In the genomic region with DNA sequence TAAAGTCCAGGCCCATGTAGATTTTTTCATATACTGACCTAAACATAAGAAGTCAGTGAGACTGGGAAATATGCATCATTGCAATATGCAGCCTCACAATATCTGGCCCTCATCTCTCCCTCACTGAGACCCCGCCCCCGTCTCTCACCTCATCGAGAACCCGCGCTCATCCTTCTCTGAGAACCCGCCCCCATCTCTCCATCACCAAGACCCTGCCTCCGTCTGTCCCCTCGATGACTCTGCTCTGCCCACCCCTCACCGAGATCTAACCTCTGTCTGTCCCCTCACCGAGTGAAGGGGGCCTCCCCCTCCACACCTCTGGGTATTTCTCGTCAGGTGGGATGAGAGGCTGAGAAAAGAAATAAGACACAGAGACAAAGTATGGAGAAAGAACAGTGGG, we compare ENCODE assay signal across 15 cellular contexts. TPM values are rescaled to one million over a fixed set of nuclear protein-coding genes. Genes with fewer than 3 reads are reported as not detected.
A peak's percentile ranks its signal among the peaks of the same experiment; 100 is the strongest.
DNase-seq lines count a peak whose midpoint lies in the region; TF ChIP-seq lines count a peak whose summit lies in the region.
"Had no signal": no experiment of that assay in that cellular context is flagged by ENCODE, and none has a peak within 500 bp of the region (broad histone marks: within the 10 kb centered on the region; RNA-seq: fewer than 3 reads in every experiment).

No MANE protein-coding gene starts in this region.

- 68% methylated on average over 11 of the region's 11 CpGs for WGBS in prostate gland

- H3K9me3 ChIP-seq in HUES6 (ENCODE audit: control insufficient read depth, insufficient read depth, low read depth, low read length) (no peaks in the 10 kb centered on the region), prostate gland (no peaks in the 10 kb centered on the region)

- peak overlapping the region; percentile 19 for H3K9ac ChIP-seq in HUES6 (ENCODE audit: low read length)

- H3K36me3 ChIP-seq in HUES6 (ENCODE audit: control insufficient read depth, insufficient read depth, low read length) (no peaks in the 10 kb centered on the region), prostate gland (no peaks in the 10 kb centered on the region)
- H3K36me3 ChIP-seq: brain microvascular endothelial cell had no signal

- intact Hi-C loops in prostate gland (cut with DNase I): loop anchor here (10.0 kb wide), 1 partner anchor 114 kb away; a partner anchor contains a TSS

- H3K27ac ChIP-seq in HUES6 (ENCODE audit: low read depth, low read length): no peak overlapping the region
- peak overlapping the region; percentile 94 to 98 for H3K27ac ChIP-seq in prostate gland
- H3K27ac ChIP-seq: brain microvascular endothelial cell had no signal

- no peak for DNase-seq in fibroblast of villous mesenchyme (ENCODE audit: low read depth)
- DNase-seq in prostate gland (ENCODE audit: low spot score): no peak
- DNase-seq in AG20443 (ENCODE audit: low spot score): no peak
- no peak for DNase-seq in NCI-H2171 treated with DMSO at 0.1 percent for 48 hours (lab: John Stamatoyannopoulos, UW)
- no peak for DNase-seq in DMS53 (lab: John Stamatoyannopoulos, UW)
- DNase-seq: activated CD8-positive, alpha-beta memory T cell treated with anti-CD3 and anti-CD28 coated beads, Interleukin-2, amount 50 U/mL, for 4 hours; activated naive CD4-positive, alpha-beta T cell treated with anti-CD3 and anti-CD28 coated beads, Interleukin-2, amount 10 ng/mL, durations not matched to agents 7 days and 5 days; AML-193; brain microvascular endothelial cell; NCI-H2029; NCI-H524; stimulated activated CD4-positive, alpha-beta T cell treated with anti-CD3 and anti-CD28 coated beads, Interleukin-15, amount 100 ng/mL, for 24 hours; stimulated activated naive CD8-positive, alpha-beta T cell treated with anti-CD3 and anti-CD28 coated beads, Interleukin-15, amount 100 ng/mL, for 72 hours; T-helper 9 cell had no signal

- no peak overlapping the region for H3K4me3 ChIP-seq in HUES6 (ENCODE audit: low read depth, low read length)
- H3K4me3 ChIP-seq in fibroblast of villous mesenchyme (ENCODE audit: low read depth, low read length): peak overlapping the region; percentile 10
- H3K4me3 ChIP-seq in prostate gland: no peak overlapping the region

- H3K4me1 ChIP-seq in HUES6 (ENCODE audit: control insufficient read depth, insufficient read depth, low read length) (peaks cover 33% of the 10 kb centered on the region), prostate gland (replicated peaks) (no peaks in the 10 kb centered on the region)

- no peak for TF ChIP-seq POLR2A in prostate gland (IDR thresholded peaks at IDR 0.05)

- TF ChIP-seq CTCF in fibroblast of villous mesenchyme (IDR thresholded peaks at IDR 0.05; ENCODE audit: insufficient read depth, low read depth, low read length) (no peak), prostate gland (IDR thresholded peaks at IDR 0.05) (no peak)

- no peaks in the 10 kb centered on the region for H3K27me3 ChIP-seq in HUES6 (ENCODE audit: control insufficient read depth, insufficient read depth, low read length)
- no peaks in the 10 kb centered on the region for H3K27me3 ChIP-seq in prostate gland (replicated peaks; ENCODE audit: insufficient read depth)
- H3K27me3 ChIP-seq: brain microvascular endothelial cell had no signal

RNA-seq across cellular contexts. Expression of a gene that starts 20.5 kb away (rescaled TPM):
- 7.7 and 10.8 TPM in 2 replicates for total RNA-seq in fibroblast of villous mesenchyme
- total RNA-seq in prostate gland: 10 to 100 TPM; 24.5 to 30.8 TPM

RNA-seq across cellular contexts. Expression of a gene that starts 29.8 kb away (rescaled TPM):
- 21.6 and 26.7 TPM in 2 replicates for total RNA-seq in fibroblast of villous mesenchyme
- 10 to 100 TPM; 17.6 to 50.6 TPM for total RNA-seq in prostate gland

RNA-seq across cellular contexts. Expression of a gene that starts 38.7 kb away (rescaled TPM):
- 126 and 197 TPM in 2 replicates for total RNA-seq in fibroblast of villous mesenchyme
- total RNA-seq in prostate gland: 100 to 1,000 TPM; 543 to 675 TPM

RNA-seq across cellular contexts. Expression of a gene that starts 46.1 kb away (rescaled TPM):
- 76.0 and 87.9 TPM in 2 replicates for total RNA-seq in fibroblast of villous mesenchyme
- 100 to 1,000 TPM; 167 to 202 TPM for total RNA-seq in prostate gland
